ENCODE assay signal across 23 cellular contexts in the genomic region with DNA sequence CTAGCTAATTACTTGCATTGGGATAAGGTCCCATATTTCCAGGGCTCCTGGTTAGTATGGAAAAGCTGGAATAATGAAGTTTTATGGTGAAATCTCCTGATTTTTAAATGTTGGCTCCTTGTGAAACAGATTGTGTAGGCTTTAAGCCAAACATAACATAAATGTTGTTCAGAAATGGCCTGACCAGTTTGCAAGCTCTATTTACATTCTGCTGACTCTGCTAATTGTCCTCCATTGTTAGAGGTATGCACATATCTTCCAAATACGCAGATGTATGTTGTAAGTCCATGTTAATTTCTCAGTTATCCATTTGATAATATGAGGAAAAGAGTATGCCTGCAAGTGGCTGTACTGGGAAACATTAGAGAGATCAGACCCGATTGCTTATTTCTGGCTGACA.
"Had no signal": no experiment of that assay in that cellular context is flagged by ENCODE, and none has a peak within 500 bp of the region (broad histone marks: within the 10 kb centered on the region; RNA-seq: fewer than 3 reads in every experiment).

No MANE protein-coding gene starts in this region.

- H3K4me2 ChIP-seq: PC-9 had no signal

- DNase-seq: KBM-7, MV-4-11, NCI-H1048, NCI-H1105, NCI-H1417 treated with DMSO at 0.1 percent for 48 hours, NCI-H187, NCI-H2029, NCI-H2081 treated with DMSO at 0.1 percent for 48 hours, NCI-H2171, NCI-H226, NCI-H446, NCI-H510A, NCI-H524 treated with DMSO at 0.1 percent for 48 hours, NCI-H69, NCI-H774, OCI-M1, PC-9, Peyer's patch, SHP77 treated with DMSO at 0.1 percent for 48 hours, SJCRH30 had no signal

- H3K4me3 ChIP-seq: PC-9, Peyer's patch, SJCRH30 had no signal

- H3K27ac ChIP-seq: HL-60, PC-9, Peyer's patch, SJCRH30 had no signal

- H3K9me3 ChIP-seq: Peyer's patch, SJCRH30 had no signal

- H3K27me3 ChIP-seq: Peyer's patch, SJCRH30 had no signal

- H3K4me1 ChIP-seq: Peyer's patch, SJCRH30 had no signal

- ATAC-seq: Right ventricle myocardium inferior, SK-N-SH treated with all-trans-retinoic acid at 6 μM for 48 hours had no signal

- H2AFZ ChIP-seq: PC-9 had no signal

- H3K36me3 ChIP-seq: Peyer's patch, SJCRH30 had no signal
